Comparison of ENCODE assay signal across 11 cellular contexts in genomic region chr3:13019243-13019701, GRCh38. TPM values are rescaled to one million over a fixed set of nuclear protein-coding genes. Genes with fewer than 3 reads are reported as not detected.
A peak's percentile ranks its signal among the peaks of the same experiment; 100 is the strongest.
DNase-seq lines count a peak whose midpoint lies in the region; ATAC-seq and TF ChIP-seq lines count a peak whose summit lies in the region.
"Had no signal": no experiment of that assay in that cellular context is flagged by ENCODE, and none has a peak within 500 bp of the region (broad histone marks: within the 10 kb centered on the region; RNA-seq: fewer than 3 reads in every experiment).

No MANE protein-coding gene starts in this region.

- POLR2A ChIA-PET in Caco-2 (lab: Charles Lee): no interaction called here
- POLR2A ChIA-PET in activated CD4-positive, alpha-beta memory T cell treated with anti-CD3 and anti-CD28 coated beads for 36 hours (lab: Charles Lee): no interaction called here
- POLR2A ChIA-PET in activated CD4-positive, alpha-beta memory T cell treated with anti-CD3 and anti-CD28 coated beads, Interleukin-2, amount 10 ng/mL, durations not matched to agents 7 days and 5 days (lab: Charles Lee): no interaction called here

- H3K9me3 ChIP-seq in MG63 (no peaks in the 10 kb centered on the region), muscle layer of colon (ENCODE audit: low read length) (no peaks in the 10 kb centered on the region), Caco-2 (no peaks in the 10 kb centered on the region)

- H3K27ac ChIP-seq in muscle layer of colon (ENCODE audit: low read depth, low read length): peak overlapping the region; percentile 9
- H3K27ac ChIP-seq: HL-60 had no signal

- H3K4me1 ChIP-seq in muscle layer of colon (ENCODE audit: insufficient read depth, low read length): peaks cover 12% of the 10 kb centered on the region
- H3K4me1 ChIP-seq in Caco-2: no peaks in the 10 kb centered on the region

- intact Hi-C loops in Caco-2 (cut with micrococcal nuclease; ENCODE audit: unreplicated experiment): no loop called here
- intact Hi-C loops in activated CD4-positive, alpha-beta memory T cell treated with anti-CD3 and anti-CD28 coated beads for 36 hours (cut with micrococcal nuclease): loop anchor here (10.0 kb wide), 2 partner anchors 354 to 1416 kb away; partner anchors contain the start of gene RAF1

- BruUV-seq in Caco-2 (replicated peaks; lab: Mats Ljungman, UMichigan): no TSS peak

- H3K4me3 ChIP-seq in MG63 (no peak overlapping the region), epithelial cell of proximal tubule (ENCODE audit: low read depth, low read length) (peak overlapping the region; percentile 15), muscle layer of colon (ENCODE audit: low read depth in 1 of 2, low read length in 2 of 2) (peak overlapping the region in 1 of 2 donors; percentile 12), Caco-2 (ENCODE audit: low read depth, low read length) (no peak overlapping the region)

- H3K27me3 ChIP-seq in MG63 (no peaks in the 10 kb centered on the region), muscle layer of colon (ENCODE audit: control insufficient read depth in 1 of 2, insufficient read depth in 2 of 2, low read length in 2 of 2) (no peaks in the 10 kb centered on the region), Caco-2 (replicated peaks; ENCODE audit: control insufficient read depth, insufficient read depth, low read length) (no peaks in the 10 kb centered on the region)

- H3K27me3 Mint-ChIP-seq in Caco-2 (ENCODE audit: insufficient read depth, unreplicated experiment): peaks cover 3% of the 10 kb centered on the region
- H3K27me3 Mint-ChIP-seq in activated CD4-positive, alpha-beta memory T cell treated with anti-CD3 and anti-CD28 coated beads for 36 hours: no peaks in the 10 kb centered on the region
- H3K27me3 Mint-ChIP-seq in activated CD4-positive, alpha-beta memory T cell treated with anti-CD3 and anti-CD28 coated beads, Interleukin-2, amount 10 ng/mL, durations not matched to agents 7 days and 5 days: no peaks in the 10 kb centered on the region

- H3K9ac ChIP-seq in muscle layer of colon (ENCODE audit: low read length): no peak overlapping the region

- no peak overlapping the region for H3K4me3 Mint-ChIP-seq in Caco-2 (ENCODE audit: unreplicated experiment)
- no peak overlapping the region for H3K4me3 Mint-ChIP-seq in activated CD4-positive, alpha-beta memory T cell treated with anti-CD3 and anti-CD28 coated beads for 36 hours
- H3K4me3 Mint-ChIP-seq in activated CD4-positive, alpha-beta memory T cell treated with anti-CD3 and anti-CD28 coated beads, Interleukin-2, amount 10 ng/mL, durations not matched to agents 7 days and 5 days: no peak overlapping the region

- CTCF ChIA-PET in Caco-2 (lab: Charles Lee): no interaction called here
- CTCF ChIA-PET in activated CD4-positive, alpha-beta memory T cell treated with anti-CD3 and anti-CD28 coated beads for 36 hours (lab: Charles Lee): interaction anchor here (1.5 kb wide), 1 partner anchor 24 kb away, joined by 5 read pairs; no protein-coding TSS in a partner anchor
- CTCF ChIA-PET in activated CD4-positive, alpha-beta memory T cell treated with anti-CD3 and anti-CD28 coated beads, Interleukin-2, amount 10 ng/mL, durations not matched to agents 7 days and 5 days (lab: Charles Lee): no interaction called here

- ATAC-seq in GM18498 (IDR thresholded peaks at IDR 0.05; ENCODE audit: unreplicated experiment): no peak
- ATAC-seq: stimulated activated naive CD8-positive, alpha-beta T cell treated with anti-CD3 and anti-CD28 coated beads, Interleukin-15, Interleukin-2, amounts not matched to agents 100 U/mL and 50 U/mL, for 24 hours had no signal

- no peaks in the 10 kb centered on the region for H3K36me3 Mint-ChIP-seq in Caco-2 (ENCODE audit: insufficient read depth, unreplicated experiment)
- H3K36me3 Mint-ChIP-seq in activated CD4-positive, alpha-beta memory T cell treated with anti-CD3 and anti-CD28 coated beads for 36 hours: no peaks in the 10 kb centered on the region
- peaks cover 6% of the 10 kb centered on the region for H3K36me3 Mint-ChIP-seq in activated CD4-positive, alpha-beta memory T cell treated with anti-CD3 and anti-CD28 coated beads, Interleukin-2, amount 10 ng/mL, durations not matched to agents 7 days and 5 days (ENCODE audit: low read depth)

- peak; percentile 48 for DNase-seq in AG09319 (ENCODE audit: extremely low read depth, low read depth)
- DNase-seq in MG63: peak; percentile 83
- no peak for DNase-seq in epithelial cell of proximal tubule (ENCODE audit: low read depth)
- DNase-seq in Caco-2: no peak
- no peak for DNase-seq in activated CD4-positive, alpha-beta memory T cell treated with anti-CD3 and anti-CD28 coated beads for 36 hours
- DNase-seq in activated CD4-positive, alpha-beta memory T cell treated with anti-CD3 and anti-CD28 coated beads, Interleukin-2, amount 10 ng/mL, durations not matched to agents 7 days and 5 days: no peak
- DNase-seq: GDM1; stimulated activated naive CD8-positive, alpha-beta T cell treated with anti-CD3 and anti-CD28 coated beads, Interleukin-15, Interleukin-2, amounts not matched to agents 100 U/mL and 50 U/mL, for 24 hours had no signal

- H3K36me3 ChIP-seq in MG63 (no peaks in the 10 kb centered on the region), muscle layer of colon (ENCODE audit: insufficient read depth, low read length) (no peaks in the 10 kb centered on the region), Caco-2 (ENCODE audit: control insufficient read depth, insufficient read depth, low read length) (no peaks in the 10 kb centered on the region)

- H3K4me1 Mint-ChIP-seq in Caco-2 (ENCODE audit: low read depth, unreplicated experiment): no peaks in the 10 kb centered on the region
- peaks cover 16% of the 10 kb centered on the region for H3K4me1 Mint-ChIP-seq in activated CD4-positive, alpha-beta memory T cell treated with anti-CD3 and anti-CD28 coated beads for 36 hours (ENCODE audit: low read depth)
- peaks cover 21% of the 10 kb centered on the region for H3K4me1 Mint-ChIP-seq in activated CD4-positive, alpha-beta memory T cell treated with anti-CD3 and anti-CD28 coated beads, Interleukin-2, amount 10 ng/mL, durations not matched to agents 7 days and 5 days

- H3K27ac Mint-ChIP-seq in Caco-2 (ENCODE audit: unreplicated experiment): no peak overlapping the region
- no peak overlapping the region for H3K27ac Mint-ChIP-seq in activated CD4-positive, alpha-beta memory T cell treated with anti-CD3 and anti-CD28 coated beads for 36 hours
- no peak overlapping the region for H3K27ac Mint-ChIP-seq in activated CD4-positive, alpha-beta memory T cell treated with anti-CD3 and anti-CD28 coated beads, Interleukin-2, amount 10 ng/mL, durations not matched to agents 7 days and 5 days

- TF ChIP-seq CTCF in AG09319 (IDR thresholded peaks at IDR 0.05; ENCODE audit: low read depth, low read length) (no peak), epithelial cell of proximal tubule (conservative IDR thresholded peaks at IDR 0.05; ENCODE audit: low read depth, low read length) (no peak), Caco-2 (IDR thresholded peaks at IDR 0.05; ENCODE audit: insufficient read depth in 1 of 2, low read depth in 1 of 2, low read length in 1 of 2, severe bottlenecking in 1 of 2, unreplicated experiment in 1 of 2) (no peak)

- no peaks in the 10 kb centered on the region for H3K9me3 Mint-ChIP-seq in Caco-2 (ENCODE audit: unreplicated experiment)
- no peaks in the 10 kb centered on the region for H3K9me3 Mint-ChIP-seq in activated CD4-positive, alpha-beta memory T cell treated with anti-CD3 and anti-CD28 coated beads for 36 hours
- H3K9me3 Mint-ChIP-seq in activated CD4-positive, alpha-beta memory T cell treated with anti-CD3 and anti-CD28 coated beads, Interleukin-2, amount 10 ng/mL, durations not matched to agents 7 days and 5 days: no peaks in the 10 kb centered on the region

RNA-seq across cellular contexts. Expression of gene IQSEC1, which starts 54.0 kb away (rescaled TPM):
- total RNA-seq in MG63 (2014; rRNA removed; shearing (Covaris generic); ENCODE audit: low replicate concordance): 4.9 and 8.3 TPM in 2 replicates
- total RNA-seq in epithelial cell of proximal tubule (6.4 and 8.8 TPM in 2 replicates), Caco-2 (2022) (33.7 and 40.0 TPM in 2 replicates)
- 10 to 100 TPM; 42.5 to 43.8 TPM for total RNA-seq in activated CD4-positive, alpha-beta memory T cell treated with anti-CD3 and anti-CD28 coated beads for 36 hours
- 100 to 1,000 TPM in 1 of 2 experiments, 10 to 100 TPM in 1; 99.8 to 100 TPM for total RNA-seq in activated CD4-positive, alpha-beta memory T cell treated with anti-CD3 and anti-CD28 coated beads, Interleukin-2, amount 10 ng/mL, durations not matched to agents 7 days and 5 days

Comparison
In these comparisons a context has a peak if more than half of its experiments do, and no peak if none do; other contexts are left out.
1. DNase-seq: peak in AG09319 (single experiment) and MG63 (single experiment); none in epithelial cell of proximal tubule (single experiment), Caco-2 (0 of 2), activated CD4-positive, alpha-beta memory T cell treated with anti-CD3 and anti-CD28 coated beads for 36 hours (single experiment) and activated CD4-positive, alpha-beta memory T cell treated with anti-CD3 and anti-CD28 coated beads, Interleukin-2, amount 10 ng/mL, durations not matched to agents 7 days and 5 days (single experiment).